Comparison of ENCODE assay signal across 15 cellular contexts in the genomic region with DNA sequence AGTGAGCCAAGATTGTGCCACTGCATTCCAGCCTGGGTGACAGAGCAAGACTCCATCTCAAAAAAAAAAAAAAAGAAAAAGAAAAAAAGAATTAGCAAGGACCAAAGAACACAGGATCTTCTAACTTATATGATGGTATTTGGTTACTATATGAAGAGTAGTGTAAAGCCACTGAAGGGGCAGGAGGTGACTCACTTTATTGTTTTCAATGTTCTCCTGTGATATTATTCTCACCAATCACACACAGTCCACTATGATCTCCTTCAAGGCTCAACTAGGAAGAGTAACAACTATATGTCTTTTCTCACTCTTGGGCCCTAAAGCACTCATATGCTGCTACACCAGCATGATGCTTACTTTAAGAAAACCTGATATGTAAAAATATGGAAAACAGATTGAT.
"Had no signal": no experiment of that assay in that cellular context is flagged by ENCODE, and none has a peak within 500 bp of the region (broad histone marks: within the 10 kb centered on the region; RNA-seq: fewer than 3 reads in every experiment).

No MANE protein-coding gene starts in this region.

- H3K4me3 ChIP-seq: cardiac muscle cell, dorsolateral prefrontal cortex, lower lobe of right lung, tibial nerve had no signal

- H3K9me3 ChIP-seq: lower lobe of right lung, tibial nerve had no signal

- H3K9me3 Mint-ChIP-seq: activated B cell treated with CpG ODN at 0.5 μM for 24 hours; endodermal cell; nephron; T-helper 2 cell treated with Interferon-gamma antibody and Interleukin-4, amounts not matched to agents 5 μg/mL and 100 μg/mL, for 36 hours had no signal

- H3K27me3 ChIP-seq: cardiac muscle cell, dorsolateral prefrontal cortex, tibial nerve had no signal

- H3K4me3 Mint-ChIP-seq: activated B cell treated with CpG ODN at 0.5 μM for 24 hours; endodermal cell; nephron; T-helper 2 cell treated with Interferon-gamma antibody and Interleukin-4, amounts not matched to agents 5 μg/mL and 100 μg/mL, for 36 hours had no signal

- DNase-seq: activated B cell treated with CpG ODN at 0.5 μM for 24 hours; activated CD4-positive, alpha-beta T cell treated with anti-CD3 and anti-CD28 coated beads, Interleukin-2, amount 50 U/mL, for 1 hour; activated naive CD4-positive, alpha-beta T cell treated with anti-CD3 and anti-CD28 coated beads, Interleukin-2, amount 50 U/mL, for 16 hours; amygdala; dorsolateral prefrontal cortex; endodermal cell; foreskin melanocyte; hypothalamus; islet precursor cell; lower lobe of right lung; stimulated activated naive CD4-positive, alpha-beta T cell treated with Interleukin-2 at 50 U/mL for 16 hours had no signal

- ATAC-seq: lower lobe of right lung had no signal

- H3K4me1 Mint-ChIP-seq: endodermal cell had no signal

- H3K27ac Mint-ChIP-seq: activated B cell treated with CpG ODN at 0.5 μM for 24 hours; endodermal cell; nephron; T-helper 2 cell treated with Interferon-gamma antibody and Interleukin-4, amounts not matched to agents 5 μg/mL and 100 μg/mL, for 36 hours had no signal

- H3K27me3 Mint-ChIP-seq: activated B cell treated with CpG ODN at 0.5 μM for 24 hours had no signal

- H3K27ac ChIP-seq: cardiac muscle cell, dorsolateral prefrontal cortex, lower lobe of right lung, tibial nerve had no signal
